ENCODE assay signal across 10 cellular contexts in genomic region chr12:14416658-14417057, GRCh38. TPM values are rescaled to one million over a fixed set of nuclear protein-coding genes. Genes with fewer than 3 reads are reported as not detected.
DNase-seq lines count a peak whose midpoint lies in the region; ATAC-seq and TF ChIP-seq lines count a peak whose summit lies in the region.
"Had no signal": no experiment of that assay in that cellular context is flagged by ENCODE, and none has a peak within 500 bp of the region (broad histone marks: within the 10 kb centered on the region; RNA-seq: fewer than 3 reads in every experiment).

No MANE protein-coding gene starts in this region.

- peak in 1 of 2 experiments; percentile 52; a peak in 2 of 4 replicates for TF ChIP-seq EP300 in SK-N-SH (IDR thresholded peaks at IDR 0.05; ENCODE audit: borderline replicate concordance in 1 of 2, low read depth in 1 of 2, low read length in 1 of 2)

- TF ChIP-seq RAD21 in SK-N-SH (IDR thresholded peaks at IDR 0.05; ENCODE audit: low read length) = peak; percentile 47

- no peak for DNase-seq in CD14-positive monocyte (ENCODE audit: low spot score)
- peak; percentile 27 for DNase-seq in HPDE6-E6E7 (ENCODE audit: extremely low spot score)
- peak; percentile 27 for DNase-seq in SK-N-SH
- DNase-seq in endothelial cell (ENCODE audit: low spot score) = peak; percentile 41
- peak in 7 of 9 donors; percentile 65 to 84 (median 77) for DNase-seq in naive thymus-derived CD4-positive, alpha-beta T cell
- no peak for DNase-seq in epidermal melanocyte (ENCODE audit: insufficient read length, low spot score)
- DNase-seq: lower lobe of right lung had no signal

- 69% methylated on average over 1 of the region's 1 CpG for WGBS in SK-N-SH (ENCODE audit: low lambda C conversion rate)

- H3F3A ChIP-seq in SK-N-SH (replicated peaks; ENCODE audit: insufficient read depth) = no peaks in the 10 kb centered on the region

- peaks cover 2 to 3% of the 10 kb centered on the region in 2 experiments for H3K36me3 ChIP-seq in SK-N-SH (replicated peaks in 1 of 2; ENCODE audit: control insufficient read depth in 1 of 2, insufficient read depth in 2 of 2, low read length in 1 of 2)
- peaks cover 0 to 9% (median 4%) of the 10 kb centered on the region in 3 experiments for H3K36me3 ChIP-seq in naive thymus-derived CD4-positive, alpha-beta T cell (ENCODE audit: control insufficient read depth in 2 of 3, insufficient read depth in 3 of 3, low read length in 3 of 3)
- H3K36me3 ChIP-seq: lower lobe of right lung had no signal

- H3K36me3 Mint-ChIP-seq in CD14-positive monocyte (peaks cover 22 to 24% of the 10 kb centered on the region in 2 donors), endothelial cell (ENCODE audit: low read depth, unreplicated experiment) (peaks cover 2% of the 10 kb centered on the region)
- peaks cover 4 to 33% (median 23%) of the 10 kb centered on the region in 5 donors for H3K36me3 Mint-ChIP-seq in naive thymus-derived CD4-positive, alpha-beta T cell

- H3K9me2 ChIP-seq in SK-N-SH = no peaks in the 10 kb centered on the region

- H3K4me3 ChIP-seq in SK-N-SH (ENCODE audit: low read depth in 2 of 2, low read length in 1 of 2) = no peak overlapping the region
- no peak overlapping the region for H3K4me3 ChIP-seq in naive thymus-derived CD4-positive, alpha-beta T cell (ENCODE audit: low read length)
- H3K4me3 ChIP-seq: lower lobe of right lung had no signal

- peaks cover 4 to 15% (median 11%) of the 10 kb centered on the region in 7 donors for H3K9me3 Mint-ChIP-seq in CD14-positive monocyte
- H3K9me3 Mint-ChIP-seq in endothelial cell (ENCODE audit: unreplicated experiment) = no peaks in the 10 kb centered on the region
- H3K9me3 Mint-ChIP-seq in naive thymus-derived CD4-positive, alpha-beta T cell = peaks cover 0 to 16% (median 3%) of the 10 kb centered on the region in 11 donors

- no peak overlapping the region for H2AFZ ChIP-seq in SK-N-SH (ENCODE audit: low read depth)

- H3K27ac Mint-ChIP-seq in CD14-positive monocyte (peak overlapping the region in 3 of 7 donors; percentile 12 to 27 (median 21)), endothelial cell (ENCODE audit: unreplicated experiment) (peak overlapping the region; percentile 97)
- H3K27ac Mint-ChIP-seq in naive thymus-derived CD4-positive, alpha-beta T cell = peak overlapping the region; percentile 69 to 94 (median 87)

- TF ChIP-seq CTCF in CD14-positive monocyte (IDR thresholded peaks at IDR 0.05) = peak; percentile 15
- no peak; the same call in 1 of the 2 replicates for TF ChIP-seq CTCF in SK-N-SH (IDR thresholded peaks at IDR 0.05)
- TF ChIP-seq CTCF in endothelial cell (IDR thresholded peaks at IDR 0.05; ENCODE audit: unreplicated experiment) = no peak

- peaks cover 15% of the 10 kb centered on the region for H3K4me1 Mint-ChIP-seq in CD14-positive monocyte
- peaks cover 44% of the 10 kb centered on the region for H3K4me1 Mint-ChIP-seq in endothelial cell (ENCODE audit: unreplicated experiment)
- peaks cover 35 to 80% (median 73%) of the 10 kb centered on the region in 7 donors for H3K4me1 Mint-ChIP-seq in naive thymus-derived CD4-positive, alpha-beta T cell

- H3K27me3 ChIP-seq in SK-N-SH (ENCODE audit: insufficient read depth) = no peaks in the 10 kb centered on the region
- H3K27me3 ChIP-seq in naive thymus-derived CD4-positive, alpha-beta T cell (ENCODE audit: control insufficient read depth in 2 of 2, insufficient read depth in 2 of 2, low read length in 2 of 2) = no peaks in the 10 kb centered on the region

- peak overlapping the region; percentile 39 to 92; a peak in 3 of 4 replicates for H3K27ac ChIP-seq in SK-N-SH (ENCODE audit: low read depth in 2 of 2, low read length in 1 of 2)
- peak overlapping the region; percentile 56 for H3K27ac ChIP-seq in naive thymus-derived CD4-positive, alpha-beta T cell (ENCODE audit: low read depth, low read length)
- H3K27ac ChIP-seq: HL-60, lower lobe of right lung had no signal

- no peaks in the 10 kb centered on the region for H4K20me1 ChIP-seq in SK-N-SH (ENCODE audit: insufficient read depth)

- H3K9me3 ChIP-seq in SK-N-SH = no peaks in the 10 kb centered on the region
- peaks cover 0 to 5% (median 4%) of the 10 kb centered on the region in 3 experiments for H3K9me3 ChIP-seq in naive thymus-derived CD4-positive, alpha-beta T cell (ENCODE audit: control insufficient read depth in 2 of 3, low read length in 3 of 3)
- H3K9me3 ChIP-seq: lower lobe of right lung had no signal

- peaks cover 0 to 12% of the 10 kb centered on the region in 2 experiments; a peak in 2 of 4 replicates for H3K4me1 ChIP-seq in SK-N-SH (ENCODE audit: control insufficient read depth in 1 of 2, insufficient read depth in 2 of 2, low read depth in 1 of 2, low read length in 1 of 2)
- H3K4me1 ChIP-seq in naive thymus-derived CD4-positive, alpha-beta T cell (ENCODE audit: control insufficient read depth in 2 of 2, insufficient read depth in 2 of 2, low read length in 2 of 2) = peaks cover 41 to 56% of the 10 kb centered on the region in 2 donors

- H3K4me3 Mint-ChIP-seq in CD14-positive monocyte (no peak overlapping the region), endothelial cell (ENCODE audit: unreplicated experiment) (peak overlapping the region; percentile 61)
- peak overlapping the region in 9 of 10 donors; percentile 30 to 79 (median 68) for H3K4me3 Mint-ChIP-seq in naive thymus-derived CD4-positive, alpha-beta T cell

- H3K9ac ChIP-seq in SK-N-SH = no peak overlapping the region

- H3K4me2 ChIP-seq in SK-N-SH = no peak overlapping the region

- H3K27me3 Mint-ChIP-seq in CD14-positive monocyte (ENCODE audit: low read depth in 3 of 3) (no peaks in the 10 kb centered on the region), endothelial cell (ENCODE audit: unreplicated experiment) (peaks cover 2% of the 10 kb centered on the region)
- H3K27me3 Mint-ChIP-seq in naive thymus-derived CD4-positive, alpha-beta T cell = no peaks in the 10 kb centered on the region

- intact Hi-C loops in CD14-positive monocyte (cut with micrococcal nuclease) = loop anchor here in 1 of 2 donors (5.0 kb wide), 1 partner anchor 179 kb away; no protein-coding TSS in a partner anchor
- intact Hi-C loops in naive thymus-derived CD4-positive, alpha-beta T cell (cut with micrococcal nuclease) = loop anchor here (1.0 to 10.0 kb wide), 7 partner anchors 9 to 1312 kb away; partner anchors contain the start of gene GSG1 (in 1 of the 2)

- CTCF ChIA-PET in SK-N-SH (lab: Yijun Ruan, JAX) = interaction anchor here (0.9 to 1.5 kb wide), 4 partner anchors 14 to 178 kb away, joined by 3 to 7 read pairs (median 4); no protein-coding TSS in a partner anchor
- CTCF ChIA-PET in naive thymus-derived CD4-positive, alpha-beta T cell (lab: Charles Lee) = interaction anchor here (0.7 to 2.5 kb wide), 11 partner anchors 9 to 177 kb away, joined by 3 to 31 read pairs (median 3); partner anchors contain the start of gene ATF7IP

- peak; percentile 84 for ATAC-seq in naive thymus-derived CD4-positive, alpha-beta T cell
- ATAC-seq in GM19397 (IDR thresholded peaks at IDR 0.05; ENCODE audit: unreplicated experiment) (no peak), GM19455 (IDR thresholded peaks at IDR 0.05; ENCODE audit: unreplicated experiment) (no peak)

- POLR2A ChIA-PET in SK-N-SH (lab: Yijun Ruan, JAX) = no interaction called here
- POLR2A ChIA-PET in naive thymus-derived CD4-positive, alpha-beta T cell (lab: Charles Lee) = interaction anchor here (0.6 to 5.6 kb wide), 16 partner anchors 9 to 355 kb away, joined by 3 to 95 read pairs (median 6); partner anchors contain the start of gene ATF7IP

- peaks cover 80% of the 10 kb centered on the region for H3K79me2 ChIP-seq in SK-N-SH (ENCODE audit: insufficient read depth)

TF ChIP-seq in SK-N-SH, 30 proteins besides CTCF, POLR2A, EP300 and RAD21:
- TF ChIP-seq SMC3 (IDR thresholded peaks at IDR 0.05; ENCODE audit: low read depth, low read length) (peak; percentile 8; the same call in 1 of the 2 replicates), IRF3 (IDR thresholded peaks at IDR 0.05; ENCODE audit: low read depth, low read length) (peak; percentile 27; the same call in 1 of the 2 replicates), RFX5 (IDR thresholded peaks at IDR 0.05; ENCODE audit: low read length) (peak; percentile 97), RCOR1 (IDR thresholded peaks at IDR 0.05; ENCODE audit: low read length) (no peak)

RNA-seq across cellular contexts. Expression of gene ATF7IP, which starts 51.2 kb away (rescaled TPM):
- polyA plus RNA-seq in CD14-positive monocyte (10 to 100 TPM; 19.2 to 51.7 TPM), SK-N-SH (2012; rRNA removed) (2.8 and 3.4 TPM in 2 replicates)
- 3.1 and 3.9 TPM in 2 replicates for polyA plus RNA-seq in SK-N-SH (2012; cell fraction: cytosol; rRNA removed)
- polyA plus RNA-seq in SK-N-SH (2012; cell fraction: nucleus; rRNA removed) = 3.8 and 5.2 TPM in 2 replicates
- total RNA-seq in endothelial cell (ENCODE audit: unreplicated experiment) = 153 TPM
- total RNA-seq in naive thymus-derived CD4-positive, alpha-beta T cell = 100 to 1,000 TPM; 113 to 181 (median 144) TPM
- polyA plus RNA-seq in naive thymus-derived CD4-positive, alpha-beta T cell = 100 to 1,000 TPM in 1 of 2 donors, 10 to 100 TPM in 1; 92.7 to 124 TPM

Comparison
In these comparisons a context has a peak if more than half of its experiments do, and no peak if none do; other contexts are left out.
1. DNase-seq: peak in HPDE6-E6E7 (single experiment), SK-N-SH (single experiment), endothelial cell (single experiment) and naive thymus-derived CD4-positive, alpha-beta T cell (7 of 9); none in CD14-positive monocyte (single experiment) and epidermal melanocyte (single experiment).
2. H3K4me3 Mint-ChIP-seq: peak in endothelial cell (single experiment) and naive thymus-derived CD4-positive, alpha-beta T cell (9 of 10); none in CD14-positive monocyte (0 of 2).